In genomic region chr15:27589782-27590181, GRCh38 we compare ENCODE assay signal across 14 cellular contexts.
DNase-seq lines count a peak whose midpoint lies in the region; ATAC-seq and TF ChIP-seq lines count a peak whose summit lies in the region.
"Had no signal": no experiment of that assay in that cellular context is flagged by ENCODE, and none has a peak within 500 bp of the region (broad histone marks: within the 10 kb centered on the region; RNA-seq: fewer than 3 reads in every experiment).

No MANE protein-coding gene starts in this region.

- H3K9me2 ChIP-seq in SU-DHL-6 (replicated peaks; ENCODE audit: insufficient read depth, low read length) = no peaks in the 10 kb centered on the region

- H3K4me3 Mint-ChIP-seq in stimulated activated naive CD8-positive, alpha-beta T cell treated with anti-CD3 and anti-CD28 coated beads, Interleukin-15, Interleukin-2, amounts not matched to agents 100 ng/mL and 50 ng/mL, for 24 hours = no peak overlapping the region
- H3K4me3 Mint-ChIP-seq: CD4-positive, alpha-beta memory T cell; IgD-negative memory B cell had no signal

- no peaks in the 10 kb centered on the region for H3K4me1 ChIP-seq in endocrine pancreas (ENCODE audit: control insufficient read depth, insufficient read depth, low read length)
- no peaks in the 10 kb centered on the region for H3K4me1 ChIP-seq in ascending aorta

- ATAC-seq in stimulated activated naive CD8-positive, alpha-beta T cell treated with anti-CD3 and anti-CD28 coated beads, Interleukin-15, Interleukin-2, amounts not matched to agents 100 U/mL and 50 U/mL, for 24 hours = no peak
- ATAC-seq: GM12878 had no signal

- no peaks in the 10 kb centered on the region for H3K36me3 Mint-ChIP-seq in stimulated activated naive CD8-positive, alpha-beta T cell treated with anti-CD3 and anti-CD28 coated beads, Interleukin-15, Interleukin-2, amounts not matched to agents 100 ng/mL and 50 ng/mL, for 24 hours (ENCODE audit: low read depth)
- H3K36me3 Mint-ChIP-seq: CD4-positive, alpha-beta memory T cell had no signal

- intact Hi-C loops in ascending aorta (cut with DNase I) = no loop called here

- H3K27ac ChIP-seq in SU-DHL-6 (ENCODE audit: low read depth, low read length) = no peak overlapping the region
- H3K27ac ChIP-seq in ascending aorta = no peak overlapping the region
- H3K27ac ChIP-seq: C4-2B, GM23248 had no signal

- no peak for DNase-seq in stimulated activated naive CD8-positive, alpha-beta T cell treated with anti-CD3 and anti-CD28 coated beads, Interleukin-15, Interleukin-2, amounts not matched to agents 100 U/mL and 50 U/mL, for 24 hours
- DNase-seq in effector CD8-positive, alpha-beta T cell (lab: John Stamatoyannopoulos, UW) = no peak
- DNase-seq in NCI-H510A treated with DMSO at 0.1 percent for 48 hours (lab: John Stamatoyannopoulos, UW) = no peak
- no peak for DNase-seq in ascending aorta (ENCODE audit: low spot score in 2 of 2)
- DNase-seq: ACHN; CD4-positive, alpha-beta memory T cell; GM23248; H7 had no signal

- H3K27me3 Mint-ChIP-seq in stimulated activated naive CD8-positive, alpha-beta T cell treated with anti-CD3 and anti-CD28 coated beads, Interleukin-15, Interleukin-2, amounts not matched to agents 100 ng/mL and 50 ng/mL, for 24 hours = peaks cover 4% of the 10 kb centered on the region
- H3K27me3 Mint-ChIP-seq: CD4-positive, alpha-beta memory T cell; IgD-negative memory B cell had no signal

- H3K9ac ChIP-seq in SU-DHL-6 (ENCODE audit: low read length) = no peak overlapping the region
- no peak overlapping the region for H3K9ac ChIP-seq in endocrine pancreas (ENCODE audit: control insufficient read depth, insufficient read depth, low read length)
- H3K9ac ChIP-seq: GM23248 had no signal

- H3K4me3 ChIP-seq in SU-DHL-6 (ENCODE audit: insufficient read depth, low read length, poor library complexity, severe bottlenecking) = no peak overlapping the region
- peak overlapping the region; percentile 56 for H3K4me3 ChIP-seq in endocrine pancreas (ENCODE audit: control insufficient read depth, insufficient read depth, low read length)
- H3K4me3 ChIP-seq in ascending aorta = no peak overlapping the region
- H3K4me3 ChIP-seq: GM12878, GM23248 had no signal

- no peak overlapping the region for H2AFZ ChIP-seq in SU-DHL-6 (ENCODE audit: low read depth, low read length, severe bottlenecking)
- H2AFZ ChIP-seq: GM23248 had no signal

- H4K20me1 ChIP-seq in SU-DHL-6 (ENCODE audit: low read depth, low read length) = no peaks in the 10 kb centered on the region

- H3K4me1 Mint-ChIP-seq in stimulated activated naive CD8-positive, alpha-beta T cell treated with anti-CD3 and anti-CD28 coated beads, Interleukin-15, Interleukin-2, amounts not matched to agents 100 ng/mL and 50 ng/mL, for 24 hours (ENCODE audit: low read depth) = no peaks in the 10 kb centered on the region
- H3K4me1 Mint-ChIP-seq: IgD-negative memory B cell had no signal

- peak overlapping the region; percentile 35 for H3K4me2 ChIP-seq in SU-DHL-6 (ENCODE audit: low read depth, low read length, poor library complexity, severe bottlenecking)

- no peaks in the 10 kb centered on the region for H3K9me3 ChIP-seq in SU-DHL-6 (ENCODE audit: insufficient read depth, low read length)
- no peaks in the 10 kb centered on the region for H3K9me3 ChIP-seq in endocrine pancreas (ENCODE audit: control insufficient read depth, low read length)
- no peaks in the 10 kb centered on the region for H3K9me3 ChIP-seq in ascending aorta

- TF ChIP-seq CTCF in SU-DHL-6 (IDR thresholded peaks at IDR 0.05; ENCODE audit: insufficient read depth, low read length, poor library complexity, severe bottlenecking) (no peak), ascending aorta (IDR thresholded peaks at IDR 0.05) (no peak)

- H3K36me3 ChIP-seq in SU-DHL-6 (ENCODE audit: low read length) (no peaks in the 10 kb centered on the region), endocrine pancreas (ENCODE audit: control insufficient read depth, insufficient read depth, low read length) (no peaks in the 10 kb centered on the region), ascending aorta (no peaks in the 10 kb centered on the region)

- peak overlapping the region; percentile 11 for H3K27ac Mint-ChIP-seq in stimulated activated naive CD8-positive, alpha-beta T cell treated with anti-CD3 and anti-CD28 coated beads, Interleukin-15, Interleukin-2, amounts not matched to agents 100 ng/mL and 50 ng/mL, for 24 hours

- H3F3A ChIP-seq in SU-DHL-6 (ENCODE audit: insufficient read depth) = no peaks in the 10 kb centered on the region

- no peaks in the 10 kb centered on the region for H3K79me2 ChIP-seq in SU-DHL-6 (ENCODE audit: insufficient read depth, low read length)

- H3K27me3 ChIP-seq in SU-DHL-6 (ENCODE audit: low read length) (no peaks in the 10 kb centered on the region), endocrine pancreas (ENCODE audit: control insufficient read depth, insufficient read depth, low read length) (peaks cover 3% of the 10 kb centered on the region), ascending aorta (no peaks in the 10 kb centered on the region)

- peaks cover 6% of the 10 kb centered on the region for H3K9me3 Mint-ChIP-seq in stimulated activated naive CD8-positive, alpha-beta T cell treated with anti-CD3 and anti-CD28 coated beads, Interleukin-15, Interleukin-2, amounts not matched to agents 100 ng/mL and 50 ng/mL, for 24 hours
